Comparison of ENCODE assay signal across 9 cellular contexts in the genomic region with DNA sequence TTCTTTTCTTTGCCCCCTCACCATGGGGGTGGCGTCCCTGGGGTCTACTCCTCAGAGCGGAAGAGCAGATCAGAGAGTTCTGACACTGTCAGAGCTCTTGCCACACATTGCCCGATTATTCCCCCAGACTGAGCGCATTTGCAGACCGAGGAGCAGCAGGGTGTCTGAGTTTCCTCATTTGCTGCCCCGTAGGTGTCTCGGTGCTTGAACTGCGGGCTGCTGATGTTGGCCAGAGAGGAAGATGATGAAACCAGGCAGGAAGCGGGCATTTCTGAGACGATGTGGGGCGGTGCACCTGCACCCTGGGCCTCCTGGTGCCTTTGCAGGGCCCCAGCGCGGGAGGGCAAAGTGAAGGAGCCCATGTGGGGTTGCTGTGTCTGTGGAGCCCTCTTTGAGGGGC.
DNase-seq lines count a peak whose midpoint lies in the region; ATAC-seq lines count a peak whose summit lies in the region.
"Had no signal": no experiment of that assay in that cellular context is flagged by ENCODE, and none has a peak within 500 bp of the region (broad histone marks: within the 10 kb centered on the region; RNA-seq: fewer than 3 reads in every experiment).

No MANE protein-coding gene starts in this region.

- H3K4me3 ChIP-seq in effector memory CD4-positive, alpha-beta T cell (ENCODE audit: insufficient read depth, low read depth, low read length, poor library complexity, severe bottlenecking): peak overlapping the region; percentile 31
- H3K4me3 ChIP-seq: tibial nerve had no signal

- H3K27ac ChIP-seq in effector memory CD4-positive, alpha-beta T cell (ENCODE audit: insufficient read depth, low read length, poor library complexity, severe bottlenecking): peak overlapping the region; percentile 69

- peaks cover 63% of the 10 kb centered on the region for H3K4me1 ChIP-seq in effector memory CD4-positive, alpha-beta T cell (ENCODE audit: control insufficient read depth, insufficient read depth, low read length, poor library complexity, severe bottlenecking)
- H3K4me1 ChIP-seq: tibial nerve had no signal

- DNase-seq in activated CD4-positive, CD25-positive, alpha-beta regulatory T cell treated with anti-CD3 and anti-CD28 coated beads, Interleukin-2, amount 50 U/mL, for 72 hours: peak; percentile 63
- peak; percentile 28 to 40 (median 36) for DNase-seq in effector memory CD4-positive, alpha-beta T cell
- peak; percentile 64 to 71 for DNase-seq in stimulated activated CD4-positive, alpha-beta T cell treated with anti-CD3 and anti-CD28 coated beads, Interleukin-4, amount 100 ng/mL, for 48 hours (ENCODE audit: low read depth in 2 of 2)
- DNase-seq in DMS153 treated with DMSO at 0.1 percent for 48 hours (lab: John Stamatoyannopoulos, UW; ENCODE audit: unreplicated experiment) (no peak), NCI-H1417 (lab: John Stamatoyannopoulos, UW) (no peak)

- H3K9me3 ChIP-seq in effector memory CD4-positive, alpha-beta T cell (ENCODE audit: control insufficient read depth, low read length): no peaks in the 10 kb centered on the region
- H3K9me3 ChIP-seq: tibial nerve had no signal

- no peaks in the 10 kb centered on the region for H3K36me3 ChIP-seq in effector memory CD4-positive, alpha-beta T cell (ENCODE audit: control insufficient read depth, insufficient read depth, low read length)

- ATAC-seq in GM18519 (IDR thresholded peaks at IDR 0.05; ENCODE audit: low FRiP score, unreplicated experiment) (peak; percentile 41), HG03108 (IDR thresholded peaks at IDR 0.05; ENCODE audit: unreplicated experiment) (peak; percentile 72), HG03457 (IDR thresholded peaks at IDR 0.05; ENCODE audit: unreplicated experiment) (no peak)

- no peaks in the 10 kb centered on the region for H3K27me3 ChIP-seq in effector memory CD4-positive, alpha-beta T cell (replicated peaks; ENCODE audit: control insufficient read depth, insufficient read depth, low read length, poor library complexity, severe bottlenecking)
- H3K27me3 ChIP-seq: tibial nerve had no signal

Comparison
In these comparisons a context has a peak if more than half of its experiments do, and no peak if none do; other contexts are left out.
1. DNase-seq: peak in activated CD4-positive, CD25-positive, alpha-beta regulatory T cell treated with anti-CD3 and anti-CD28 coated beads, Interleukin-2, amount 50 U/mL, for 72 hours (single experiment), effector memory CD4-positive, alpha-beta T cell (3 of 3) and stimulated activated CD4-positive, alpha-beta T cell treated with anti-CD3 and anti-CD28 coated beads, Interleukin-4, amount 100 ng/mL, for 48 hours (2 of 2); none in DMS153 treated with DMSO at 0.1 percent for 48 hours (single experiment) and NCI-H1417 (0 of 3).